ENCODE assay signal across 8 cellular contexts in genomic region chr10:24723386-24723787, GRCh38.
DNase-seq lines count a peak whose midpoint lies in the region; ATAC-seq and TF ChIP-seq lines count a peak whose summit lies in the region.

No MANE protein-coding gene starts in this region.

- peak; percentile 25 for ATAC-seq in GM21529 (IDR thresholded peaks at IDR 0.05; ENCODE audit: unreplicated experiment)

- no peaks in the 10 kb centered on the region for H3K9me3 ChIP-seq in iPS DF 6.9 (ENCODE audit: control insufficient read depth, insufficient read depth, low read length)

- TF ChIP-seq EP300 in Ishikawa (IDR thresholded peaks at IDR 0.05; ENCODE audit: borderline replicate concordance) = no peak

- WGBS in iPS DF 6.9 (ENCODE audit: insufficient coverage, insufficient read length) = no CpG with 5 or more reads among the region's 70 CpGs

- TF ChIP-seq RAD21 in Ishikawa (IDR thresholded peaks at IDR 0.05; ENCODE audit: low read depth) = no peak

- peak; percentile 53 for DNase-seq in ELR (ENCODE audit: low read depth)
- peak; percentile 13 for DNase-seq in activated gamma-delta T cell treated with Interleukin-2 at 50 U/mL for 16 hours
- DNase-seq in iPS DF 6.9 (ENCODE audit: low read depth, low spot score) = no peak
- peak; percentile 7 for DNase-seq in stimulated activated CD8-positive, alpha-beta memory T cell treated with anti-CD3 and anti-CD28 coated beads, Interleukin-12 subunit alpha, Interleukin-12 subunit beta, amount 100 ng/mL, for 4 hours (ENCODE audit: low read depth)
- no peak for DNase-seq in GM19240 (ENCODE audit: insufficient read length, low spot score)
- DNase-seq in NCI-H510A (lab: John Stamatoyannopoulos, UW) = no peak

- H3K27ac ChIP-seq in iPS DF 6.9 (ENCODE audit: low read length) = no peak overlapping the region

- H3K4me3 ChIP-seq in iPS DF 6.9 (ENCODE audit: low read length) = peak overlapping the region; percentile 90; the same call in 1 of the 2 replicates

- no peaks in the 10 kb centered on the region for H3K36me3 ChIP-seq in iPS DF 6.9 (ENCODE audit: control insufficient read depth, insufficient read depth, low read length)

- peaks cover 8% of the 10 kb centered on the region; the same call in 1 of the 2 replicates for H3K27me3 ChIP-seq in iPS DF 6.9 (ENCODE audit: control insufficient read depth, insufficient read depth, low read length)

- no peaks in the 10 kb centered on the region for H3K4me1 ChIP-seq in iPS DF 6.9 (ENCODE audit: control insufficient read depth, insufficient read depth, low read length)

TF ChIP-seq in Ishikawa, 13 proteins besides CTCF, POLR2A, EP300 and RAD21:
- peak; percentile 7; the same call in 1 of the 2 replicates for TF ChIP-seq TAF1 (IDR thresholded peaks at IDR 0.05; ENCODE audit: low read depth)
- TF ChIP-seq TEAD4 (IDR thresholded peaks at IDR 0.05) = no peak

Comparison
In these comparisons a context has a peak if more than half of its experiments do, and no peak if none do; other contexts are left out.
1. DNase-seq: peak in ELR (single experiment), activated gamma-delta T cell treated with Interleukin-2 at 50 U/mL for 16 hours (single experiment) and stimulated activated CD8-positive, alpha-beta memory T cell treated with anti-CD3 and anti-CD28 coated beads, Interleukin-12 subunit alpha, Interleukin-12 subunit beta, amount 100 ng/mL, for 4 hours (single experiment); none in iPS DF 6.9 (single experiment), GM19240 (single experiment) and NCI-H510A (single experiment).